26 cellular contexts compared by ENCODE assay signal in genomic region chr2:199556886-199557285, GRCh38.
"Had no signal": no experiment of that assay in that cellular context is flagged by ENCODE, and none has a peak within 500 bp of the region (broad histone marks: within the 10 kb centered on the region; RNA-seq: fewer than 3 reads in every experiment).

No MANE protein-coding gene starts in this region.

- H3K9me3 ChIP-seq: adrenal gland, MG63 had no signal

- H3K36me3 ChIP-seq: adrenal gland, MG63, WERI-Rb-1 had no signal

- DNase-seq: activated CD4-positive, alpha-beta memory T cell treated with anti-CD3 and anti-CD28 coated beads, Interleukin-2, amount 10 ng/mL, durations not matched to agents 7 days and 5 days; activated CD4-positive, alpha-beta T cell treated with anti-CD3 and anti-CD28 coated beads for 36 hours; activated CD4-positive, alpha-beta T cell treated with anti-CD3 and anti-CD28 coated beads, Interleukin-2, amount 50 U/mL, for 1 hour; activated CD8-positive, alpha-beta memory T cell treated with anti-CD3 and anti-CD28 coated beads, Interleukin-2, amount 50 U/mL, for 4 hours; activated gamma-delta T cell treated with Interleukin-2 at 50 U/mL for 16 hours; activated naive CD4-positive, alpha-beta T cell treated with anti-CD3 and anti-CD28 coated beads, Interleukin-2, amount 10 ng/mL, durations not matched to agents 7 days and 5 days; activated naive CD8-positive, alpha-beta T cell treated with anti-CD3 and anti-CD28 coated beads, Interleukin-2, amount 10 ng/mL, durations not matched to agents 7 days and 5 days; activated T-cell treated with anti-CD3 and anti-CD28 coated beads, Interleukin-2, amount 50 U/mL, for 72 hours; adrenal gland; anterior cingulate cortex; central memory CD4-positive, alpha-beta T cell; KG1; MG63; NCI-H1105; NCI-H1436; NCI-H1694 treated with DMSO at 0.1 percent for 48 hours; NCI-H2029 treated with DMSO at 0.1 percent for 48 hours; NCI-H510A treated with DMSO at 0.1 percent for 48 hours; NCI-H69; PC-3; SIG-M5; T-cell; T-helper 2 cell; WERI-Rb-1 had no signal

- H3K4me3 ChIP-seq: adrenal gland, MG63, SK-N-MC had no signal

- H3K4me1 ChIP-seq: adrenal gland had no signal

- H3K27me3 Mint-ChIP-seq: activated CD4-positive, alpha-beta memory T cell treated with anti-CD3 and anti-CD28 coated beads, Interleukin-2, amount 10 ng/mL, durations not matched to agents 7 days and 5 days; activated naive CD4-positive, alpha-beta T cell treated with anti-CD3 and anti-CD28 coated beads, Interleukin-2, amount 10 ng/mL, durations not matched to agents 7 days and 5 days; activated naive CD8-positive, alpha-beta T cell treated with anti-CD3 and anti-CD28 coated beads, Interleukin-2, amount 10 ng/mL, durations not matched to agents 7 days and 5 days; T-cell had no signal

- H3K27me3 ChIP-seq: adrenal gland, MG63 had no signal

- H3K27ac Mint-ChIP-seq: activated CD4-positive, alpha-beta memory T cell treated with anti-CD3 and anti-CD28 coated beads, Interleukin-2, amount 10 ng/mL, durations not matched to agents 7 days and 5 days; activated CD4-positive, alpha-beta T cell treated with anti-CD3 and anti-CD28 coated beads for 36 hours; activated naive CD4-positive, alpha-beta T cell treated with anti-CD3 and anti-CD28 coated beads, Interleukin-2, amount 10 ng/mL, durations not matched to agents 7 days and 5 days; activated naive CD8-positive, alpha-beta T cell treated with anti-CD3 and anti-CD28 coated beads, Interleukin-2, amount 10 ng/mL, durations not matched to agents 7 days and 5 days; activated T-cell treated with anti-CD3 and anti-CD28 coated beads, Interleukin-2, amount 50 U/mL, for 72 hours; activated T-helper 2 cell treated with anti-CD3 and anti-CD28 coated beads, Interferon-gamma antibody, Interleukin-2, Interleukin-4, amounts not matched to agents 10 μg/mL and 5 μg/mL and 100 μg/mL, durations not matched to agents 14 hours and 24 hours and 36 hours; T-cell had no signal

- H3K36me3 Mint-ChIP-seq: activated naive CD4-positive, alpha-beta T cell treated with anti-CD3 and anti-CD28 coated beads, Interleukin-2, amount 10 ng/mL, durations not matched to agents 7 days and 5 days; activated naive CD8-positive, alpha-beta T cell treated with anti-CD3 and anti-CD28 coated beads, Interleukin-2, amount 10 ng/mL, durations not matched to agents 7 days and 5 days; T-cell had no signal

- H3K4me1 Mint-ChIP-seq: activated CD4-positive, alpha-beta memory T cell treated with anti-CD3 and anti-CD28 coated beads, Interleukin-2, amount 10 ng/mL, durations not matched to agents 7 days and 5 days; activated CD4-positive, alpha-beta T cell treated with anti-CD3 and anti-CD28 coated beads for 36 hours; activated naive CD4-positive, alpha-beta T cell treated with anti-CD3 and anti-CD28 coated beads, Interleukin-2, amount 10 ng/mL, durations not matched to agents 7 days and 5 days; activated naive CD8-positive, alpha-beta T cell treated with anti-CD3 and anti-CD28 coated beads, Interleukin-2, amount 10 ng/mL, durations not matched to agents 7 days and 5 days; T-cell had no signal

- H3K9me3 Mint-ChIP-seq: activated CD4-positive, alpha-beta memory T cell treated with anti-CD3 and anti-CD28 coated beads, Interleukin-2, amount 10 ng/mL, durations not matched to agents 7 days and 5 days; activated naive CD4-positive, alpha-beta T cell treated with anti-CD3 and anti-CD28 coated beads, Interleukin-2, amount 10 ng/mL, durations not matched to agents 7 days and 5 days; activated naive CD8-positive, alpha-beta T cell treated with anti-CD3 and anti-CD28 coated beads, Interleukin-2, amount 10 ng/mL, durations not matched to agents 7 days and 5 days; activated T-cell treated with anti-CD3 and anti-CD28 coated beads, Interleukin-2, amount 50 U/mL, for 72 hours; activated T-helper 2 cell treated with anti-CD3 and anti-CD28 coated beads, Interferon-gamma antibody, Interleukin-2, Interleukin-4, amounts not matched to agents 10 μg/mL and 5 μg/mL and 100 μg/mL, durations not matched to agents 14 hours and 24 hours and 36 hours had no signal

- H3K4me3 Mint-ChIP-seq: activated CD4-positive, alpha-beta memory T cell treated with anti-CD3 and anti-CD28 coated beads, Interleukin-2, amount 10 ng/mL, durations not matched to agents 7 days and 5 days; activated CD4-positive, alpha-beta T cell treated with anti-CD3 and anti-CD28 coated beads for 36 hours; activated naive CD4-positive, alpha-beta T cell treated with anti-CD3 and anti-CD28 coated beads, Interleukin-2, amount 10 ng/mL, durations not matched to agents 7 days and 5 days; activated naive CD8-positive, alpha-beta T cell treated with anti-CD3 and anti-CD28 coated beads, Interleukin-2, amount 10 ng/mL, durations not matched to agents 7 days and 5 days; activated T-cell treated with anti-CD3 and anti-CD28 coated beads, Interleukin-2, amount 50 U/mL, for 72 hours; T-cell had no signal

- ATAC-seq: activated CD4-positive, alpha-beta T cell treated with anti-CD3 and anti-CD28 coated beads for 36 hours; activated T-cell treated with anti-CD3 and anti-CD28 coated beads, Interleukin-2, amount 50 U/mL, for 72 hours; PC-3; T-cell had no signal

- H3K27ac ChIP-seq: adrenal gland, SK-N-MC, WERI-Rb-1 had no signal
